In genomic region chrX:101410461-101410860, GRCh38 we compare ENCODE assay signal across 1 cellular context.
TF ChIP-seq lines count a peak whose summit lies in the region.

No MANE protein-coding gene starts in this region.

TF ChIP-seq in neural cell, 6 proteins besides CTCF, POLR2A, EP300 and RAD21 (continued from another document):
- no peak for TF ChIP-seq SMC3 (conservative IDR thresholded peaks at IDR 0.05; ENCODE audit: poor library complexity)
